ENCODE assay signal across 1 cellular context in genomic region chr11:99937330-99937729, GRCh38.
TF ChIP-seq lines count a peak whose summit lies in the region.

No MANE protein-coding gene starts in this region.

TF ChIP-seq in H1, 55 proteins besides CTCF, POLR2A, EP300 and RAD21 (continued from another document):
- TF ChIP-seq CHD7 (IDR thresholded peaks at IDR 0.05; ENCODE audit: insufficient replicate concordance, low read length) (no peak), JUN (IDR thresholded peaks at IDR 0.05; ENCODE audit: low read depth, low read length) (no peak), EZH2 (IDR thresholded peaks at IDR 0.05; ENCODE audit: low read depth, low read length, severe bottlenecking) (no peak), ATF3 (IDR thresholded peaks at IDR 0.05; ENCODE audit: insufficient read depth, low read depth, low read length) (no peak), POU5F1 (IDR thresholded peaks at IDR 0.05; ENCODE audit: low read depth, low read length) (no peak), BACH1 (IDR thresholded peaks at IDR 0.05; ENCODE audit: low read length) (no peak), KDM1A (IDR thresholded peaks at IDR 0.05; ENCODE audit: borderline replicate concordance, low read length) (no peak)
